In the genomic region with DNA sequence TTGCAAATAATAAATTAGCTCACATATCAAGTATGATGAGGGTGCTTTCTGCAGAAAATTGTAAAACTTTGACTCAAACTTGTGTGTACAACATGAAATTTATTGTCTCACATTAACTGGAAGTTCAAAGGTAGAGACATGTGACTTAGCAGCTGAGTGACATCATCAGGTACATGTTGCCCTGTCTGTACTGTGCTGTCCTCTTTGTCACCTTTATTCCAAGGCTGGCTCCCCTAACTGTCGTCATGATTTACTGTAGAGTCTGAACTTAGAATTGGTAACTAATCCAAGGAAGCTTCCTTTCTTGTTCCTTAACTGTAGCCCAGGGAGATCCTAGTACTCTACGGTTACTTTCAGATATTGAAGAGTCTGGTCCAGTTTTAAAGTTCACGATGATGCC, we compare ENCODE assay signal across 21 cellular contexts. TPM values are rescaled to one million over a fixed set of nuclear protein-coding genes. Genes with fewer than 3 reads are reported as not detected.
DNase-seq lines count a peak whose midpoint lies in the region; ATAC-seq, FAIRE-seq and TF ChIP-seq lines count a peak whose summit lies in the region.
"Had no signal": no experiment of that assay in that cellular context is flagged by ENCODE, and none has a peak within 500 bp of the region (broad histone marks: within the 10 kb centered on the region; RNA-seq: fewer than 3 reads in every experiment).

No MANE protein-coding gene starts in this region.

- H3K9me3 ChIP-seq in HEK293 (ENCODE audit: control insufficient read depth, insufficient read depth, low read depth, low read length) (no peaks in the 10 kb centered on the region), K562 (replicated peaks; ENCODE audit: control insufficient read depth, insufficient read depth, low read depth, low read length) (no peaks in the 10 kb centered on the region), HepG2 (ENCODE audit: low read length) (no peaks in the 10 kb centered on the region), suprapubic skin (no peaks in the 10 kb centered on the region)
- H3K9me3 ChIP-seq: A549; BE2C; BLaER1 treated with 17β-estradiol and CSF1 and Interleukin-3, amounts not matched to agents 10 nM and 100 nM had no signal

- no peak for TF ChIP-seq POLR2A in K562 (conservative IDR thresholded peaks at IDR 0.05)
- TF ChIP-seq POLR2A in HepG2 (IDR thresholded peaks at IDR 0.05; ENCODE audit: insufficient read depth in 1 of 2, low read depth in 2 of 2, low read length in 2 of 2): no peak
- no peak for TF ChIP-seq POLR2A in suprapubic skin (IDR thresholded peaks at IDR 0.05)

- TF ChIP-seq RAD21 in K562 (CRISPR knock-in tag; conservative IDR thresholded peaks at IDR 0.05 in 1 of 2, IDR thresholded peaks at IDR 0.05 in 1 of 2) (no peak), HepG2 (CRISPR knock-in tag; IDR thresholded peaks at IDR 0.05) (no peak)

- CTCF ChIA-PET in HEK293 (lab: Yijun Ruan, JAX) (interaction anchor here (0.6 to 0.9 kb wide), 2 partner anchors 33 to 423 kb away, joined by 3 read pairs; no protein-coding TSS in a partner anchor), K562 (lab: Yijun Ruan, JAX; ENCODE audit: low intra/inter-chr PET ratio) (interaction anchor here (1.1 kb wide), 1 partner anchor 480 kb away, joined by 3 read pairs; no protein-coding TSS in a partner anchor), HepG2 (lab: Yijun Ruan, JAX; ENCODE audit: low intra/inter-chr PET ratio, low total read pairs) (no interaction called here)

- H3K27me3 ChIP-seq in K562 (ENCODE audit: control insufficient read depth in 2 of 2, insufficient read depth in 2 of 2, low read length in 2 of 2) (peaks cover 20 to 30% of the 10 kb centered on the region in 2 experiments), HepG2 (ENCODE audit: control insufficient read depth in 1 of 2, insufficient read depth in 2 of 2, low read length in 2 of 2) (0 out of 5 replicates have a peak, but pooled peaks cover 0 to 7% of the 10 kb centered on the region in 2 experiments), suprapubic skin (no peaks in the 10 kb centered on the region)
- H3K27me3 ChIP-seq: BE2C; BLaER1 treated with 17β-estradiol and CSF1 and Interleukin-3, amounts not matched to agents 10 nM and 100 nM had no signal

- H4K20me1 ChIP-seq in K562 (replicated peaks; ENCODE audit: control insufficient read depth, insufficient read depth, low read length) (no peaks in the 10 kb centered on the region), HepG2 (ENCODE audit: insufficient read depth, low read length) (no peaks in the 10 kb centered on the region)
- H4K20me1 ChIP-seq: BLaER1 treated with 17β-estradiol and CSF1 and Interleukin-3, amounts not matched to agents 10 nM and 100 nM had no signal

- 16% methylated on average over 3 of the region's 3 CpGs for WGBS in K562 (ENCODE audit: insufficient coverage, low coverage, missing lambda C conversion rate)
- 54% methylated on average over 3 of the region's 3 CpGs for WGBS in HepG2 (ENCODE audit: low lambda C conversion rate)
- WGBS in suprapubic skin: 81% methylated on average over 3 of the region's 3 CpGs

- H2AFZ ChIP-seq in K562 (ENCODE audit: low read depth, low read length) (no peak overlapping the region), HepG2 (ENCODE audit: low read length) (no peak overlapping the region)

- intact Hi-C loops in K562 (cut with micrococcal nuclease): no loop called here
- intact Hi-C loops in HepG2 (cut with micrococcal nuclease; ENCODE audit: unreplicated experiment): no loop called here

- in situ Hi-C loops in K562 (cut with MboI) (loop anchor here (25.0 kb wide), 1 partner anchor 217 kb away; no protein-coding TSS in a partner anchor), HepG2 (cut with HindIII; ENCODE audit: extremely low pct_ligation_motif_present, low pct_unique_long_range_greater_than_20kb) (no loop called here)

- no peak overlapping the region for H3K9ac ChIP-seq in K562 (ENCODE audit: insufficient read depth in 1 of 2, low read depth in 2 of 2, low read length in 2 of 2)
- no peak overlapping the region for H3K9ac ChIP-seq in HepG2 (ENCODE audit: insufficient read depth, low read depth, low read length)
- H3K9ac ChIP-seq: BLaER1 treated with 17β-estradiol and CSF1 and Interleukin-3, amounts not matched to agents 10 nM and 100 nM had no signal

- POLR2A ChIA-PET in HEK293 (lab: Yijun Ruan, JAX) (no interaction called here), K562 (lab: Yijun Ruan, JAX) (interaction anchor here (1.1 kb wide), 2 partner anchors 8 to 19 kb away, joined by 3 read pairs; no protein-coding TSS in a partner anchor), HepG2 (lab: Yijun Ruan, JAX) (no interaction called here)

- H3K4me1 ChIP-seq in HEK293 (ENCODE audit: control insufficient read depth, insufficient read depth, low read length) (no peaks in the 10 kb centered on the region), K562 (replicated peaks in 1 of 2; ENCODE audit: control insufficient read depth in 2 of 2, insufficient read depth in 2 of 2, low read length in 2 of 2) (no peaks in the 10 kb centered on the region), HepG2 (ENCODE audit: insufficient read depth, low read length) (no peaks in the 10 kb centered on the region), suprapubic skin (no peaks in the 10 kb centered on the region)
- H3K4me1 ChIP-seq: A549 had no signal

- TF ChIP-seq CTCF in HEK293 (tag by site-specific recombination; IDR thresholded peaks at IDR 0.05) (no peak), K562 (IDR thresholded peaks at IDR 0.05 in 2 of 3, conservative IDR thresholded peaks at IDR 0.05 in 1 of 3; ENCODE audit: insufficient read depth in 2 of 3, low read depth in 1 of 3, low read length in 3 of 3) (no peak), HepG2 (CRISPR knock-in tag; IDR thresholded peaks at IDR 0.05) (no peak), suprapubic skin (IDR thresholded peaks at IDR 0.05) (no peak)

- H3K36me3 ChIP-seq in HEK293 (ENCODE audit: control insufficient read depth in 2 of 2, insufficient read depth in 1 of 2, low read length in 2 of 2) (no peaks in the 10 kb centered on the region), K562 (ENCODE audit: control insufficient read depth, insufficient read depth, low read length) (no peaks in the 10 kb centered on the region), HepG2 (replicated peaks in 1 of 2; ENCODE audit: control insufficient read depth in 1 of 2, insufficient read depth in 2 of 2, low read length in 2 of 2) (no peaks in the 10 kb centered on the region), suprapubic skin (no peaks in the 10 kb centered on the region)
- H3K36me3 ChIP-seq: BE2C had no signal

- no peak overlapping the region for H3K4me2 ChIP-seq in K562 (ENCODE audit: insufficient read depth, low read length)
- no peak overlapping the region for H3K4me2 ChIP-seq in HepG2 (ENCODE audit: low read depth, low read length)
- H3K4me2 ChIP-seq: A549; BLaER1 treated with 17β-estradiol and CSF1 and Interleukin-3, amounts not matched to agents 10 nM and 100 nM had no signal

- ATAC-seq in K562: no peak; the same call in 2 of the 3 replicates
- ATAC-seq in HepG2: no peak
- ATAC-seq in HG03097 (IDR thresholded peaks at IDR 0.05; ENCODE audit: low FRiP score, unreplicated experiment): no peak
- ATAC-seq: A549 had no signal

- H3K79me2 ChIP-seq in K562 (ENCODE audit: control insufficient read depth, insufficient read depth, low read length) (no peaks in the 10 kb centered on the region), HepG2 (ENCODE audit: insufficient read depth, low read length) (no peaks in the 10 kb centered on the region)

- no TSS peak for BruUV-seq in K562 (replicated peaks; lab: Mats Ljungman, UMichigan)
- no TSS peak for BruUV-seq in HepG2 (replicated peaks; lab: Mats Ljungman, UMichigan)

- no peaks in the 10 kb centered on the region for H3K9me1 ChIP-seq in K562 (ENCODE audit: control insufficient read depth, insufficient read depth, low read length)

- TF ChIP-seq EP300 in K562 (IDR thresholded peaks at IDR 0.05; ENCODE audit: low read length) (no peak), HepG2 (IDR thresholded peaks at IDR 0.05; ENCODE audit: low read depth in 2 of 2, low read length in 2 of 2) (no peak), HepG2 (CRISPR knock-in tag; IDR thresholded peaks at IDR 0.05; ENCODE audit: borderline replicate concordance) (no peak), suprapubic skin (IDR thresholded peaks at IDR 0.05) (no peak)

- H3K27ac ChIP-seq in HEK293 (ENCODE audit: extremely low read depth, low read depth, low read length) (no peak overlapping the region), K562 (ENCODE audit: extremely low read depth, low read depth, low read length) (no peak overlapping the region), HepG2 (ENCODE audit: extremely low read length, insufficient read depth, low read length) (no peak overlapping the region), suprapubic skin (no peak overlapping the region)
- H3K27ac ChIP-seq: A549; BLaER1 treated with 17β-estradiol and CSF1 and Interleukin-3, amounts not matched to agents 10 nM and 100 nM had no signal

- FAIRE-seq in K562 (lab: Jason Lieb, UNC) (no peak), HepG2 (lab: Jason Lieb, UNC) (no peak)
- FAIRE-seq: A549, D721Med, GM12892 had no signal

- H3K4me3 ChIP-seq in HEK293 (ENCODE audit: low read depth, low read length) (no peak overlapping the region), K562 (no peak overlapping the region), HepG2 (replicated peaks in 1 of 3; ENCODE audit: insufficient read depth in 1 of 3, low read depth in 2 of 3, low read length in 3 of 3) (no peak overlapping the region), suprapubic skin (no peak overlapping the region)
- H3K4me3 ChIP-seq: A549; BLaER1 treated with 17β-estradiol and CSF1 and Interleukin-3, amounts not matched to agents 10 nM and 100 nM had no signal

- no peak for DNase-seq in K562 (ENCODE audit: extremely low read depth in 1 of 4, low spot score in 3 of 4)
- peak; percentile 13 for DNase-seq in kidney tubule cell (ENCODE audit: low spot score)
- DNase-seq in HepG2 (ENCODE audit: low spot score): no peak
- no peak for DNase-seq in NCI-H345 (lab: John Stamatoyannopoulos, UW)
- DNase-seq in suprapubic skin (ENCODE audit: low spot score in 2 of 2): no peak
- DNase-seq: 8988T; ACHN; AML-193; BE2C; CD4-positive, alpha-beta T cell; CD8-positive, alpha-beta memory T cell; DMS 273 treated with DMSO at 0.1 percent for 48 hours; DMS79 treated with DMSO at 0.1 percent for 48 hours; GF-D8; H9 had no signal

RNA-seq across cellular contexts. Expression of gene FSIP1, which starts 12.3 kb away (rescaled TPM):
- total RNA-seq in K562 (2011; cell fraction: chromatin; rRNA removed; ENCODE audit: low replicate concordance): 0.37 TPM in 1 of 2 replicates, not detected in the other
- not detected in 2 replicates for total RNA-seq in K562 (2011; cell fraction: nucleolus; rRNA removed)
- total RNA-seq in K562 (2011; cell fraction: nucleoplasm; rRNA removed): 0.29 TPM in 1 of 2 replicates, not detected in the other
- total RNA-seq in K562 (2014; rRNA removed) (0.08 and 0.23 TPM in 2 replicates), K562 (2014; rRNA removed; fragmentation: Illumina TruSeq; extraction: Trizol) (0.51 and 0.54 TPM in 2 replicates), K562 (2015; rRNA removed; fragmentation: Illumina TruSeq; extraction: Trizol) (0.34 and 0.43 TPM in 2 replicates), K562 (2021) (0.13 and 0.29 TPM in 2 replicates), HepG2 (2016; rRNA removed; fragmentation: Illumina TruSeq; extraction: Trizol) (0.11 and 0.18 TPM in 2 replicates), suprapubic skin (under 1 TPM in 2 of 4 donors, not detected in 2; 0.21 to 0.24 TPM)
- polyA plus RNA-seq in K562 (2011; rRNA removed) (0.05 and 0.10 TPM in 2 replicates), K562 (2014; fragmentation: Illumina TruSeq; extraction: Trizol) (0.21 and 0.42 TPM in 2 replicates), K562 (2014; fragmentation: Nextera tagmentation; extraction: Ambion mirVana) (under 1 TPM; 0.07 to 0.20 TPM), K562 (2014; rRNA removed) (0.30 and 0.36 TPM in 2 replicates), HepG2 (2011; rRNA removed) (not detected in 2 replicates)
- 0.01 and 0.03 TPM in 2 replicates for polyA plus RNA-seq in K562 (2011; cell fraction: cytosol; rRNA removed)
- 0.22 TPM in 1 of 2 replicates, not detected in the other for polyA plus RNA-seq in K562 (2011; cell fraction: nucleus; rRNA removed)
- polyA plus RNA-seq in K562 (2012): 0.19 and 0.22 TPM in 2 replicates
- not detected in 2 replicates for polyA minus RNA-seq in K562 (2011; rRNA and poly(A)+ RNA removed)
- polyA minus RNA-seq in K562 (2011; cell fraction: cytosol; rRNA and poly(A)+ RNA removed): not detected in 2 replicates
- polyA minus RNA-seq in K562 (2011; cell fraction: nucleus; rRNA and poly(A)+ RNA removed): 0.13 TPM in 1 of 2 replicates, not detected in the other
- total RNA-seq in HepG2 (2016; cell fraction: cytosol; rRNA removed; fragmentation: Illumina TruSeq; extraction: Trizol; ENCODE audit: low read depth): 0.20 TPM in 1 of 2 replicates, not detected in the other
- total RNA-seq in HepG2 (2016; cell fraction: insoluble cytoplasmic fraction; rRNA removed; fragmentation: Illumina TruSeq; extraction: Trizol): 0.12 and 0.13 TPM in 2 replicates
- not detected in 2 replicates for total RNA-seq in HepG2 (2016; cell fraction: membrane; rRNA removed; fragmentation: Illumina TruSeq; extraction: Trizol)
- total RNA-seq in HepG2 (2016; cell fraction: nucleus; rRNA removed; fragmentation: Illumina TruSeq; extraction: Trizol): 0.31 TPM in 1 of 2 replicates, not detected in the other
- not detected in 2 replicates for polyA plus RNA-seq in HepG2 (2011; cell fraction: cytosol; rRNA removed)
- not detected in 2 replicates for polyA plus RNA-seq in HepG2 (2011; cell fraction: nucleus; rRNA removed)
- 0.05 and 0.09 TPM in 2 replicates for polyA plus RNA-seq in HepG2 (2012)
- not detected in 2 replicates for polyA plus RNA-seq in HepG2 (2016; cell fraction: cytosol; fragmentation: Illumina TruSeq; extraction: Trizol; ENCODE audit: low read depth)
- polyA plus RNA-seq in HepG2 (2016; cell fraction: insoluble cytoplasmic fraction; fragmentation: Illumina TruSeq; extraction: Trizol; ENCODE audit: low read depth): 0.08 TPM in 2 replicates
- polyA plus RNA-seq in HepG2 (2016; cell fraction: membrane; fragmentation: Illumina TruSeq; extraction: Trizol; ENCODE audit: low read depth): not detected in 2 replicates
- polyA plus RNA-seq in HepG2 (2016; cell fraction: nucleus; fragmentation: Illumina TruSeq; extraction: Trizol; ENCODE audit: insufficient read depth, low read depth): 0.82 TPM in 1 of 2 replicates, not detected in the other
- polyA minus RNA-seq in HepG2 (2011; rRNA and poly(A)+ RNA removed; ENCODE audit: low replicate concordance): 0.04 TPM in 1 of 2 replicates, not detected in the other
- not detected in 2 replicates for polyA minus RNA-seq in HepG2 (2011; cell fraction: cytosol; rRNA and poly(A)+ RNA removed)
- 0.25 TPM in 1 of 2 replicates, not detected in the other for polyA minus RNA-seq in HepG2 (2011; cell fraction: nucleus; rRNA and poly(A)+ RNA removed)
